Comparison of ENCODE assay signal across 19 cellular contexts in the genomic region with DNA sequence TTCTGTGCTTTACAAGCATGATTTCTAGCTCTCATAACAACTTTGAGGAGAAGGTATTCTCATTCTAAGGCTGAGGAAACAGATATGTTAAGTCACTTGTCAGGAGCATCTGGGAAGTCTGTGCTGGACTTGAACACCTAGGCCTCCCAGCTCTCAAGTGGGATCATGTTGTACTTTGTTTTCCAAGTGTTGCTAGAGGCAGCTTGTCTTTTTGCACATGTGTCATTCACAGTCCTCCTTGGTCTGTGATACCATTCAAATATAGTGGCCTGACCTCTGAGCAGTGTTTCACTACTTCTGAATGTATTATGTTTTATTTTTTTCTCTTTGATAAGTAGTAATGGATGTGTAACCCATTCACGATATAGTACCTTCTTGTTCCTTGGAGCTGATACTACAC. TPM values are rescaled to one million over a fixed set of nuclear protein-coding genes. Genes with fewer than 3 reads are reported as not detected.
DNase-seq lines count a peak whose midpoint lies in the region; ATAC-seq, FAIRE-seq and TF ChIP-seq lines count a peak whose summit lies in the region.
"Had no signal": no experiment of that assay in that cellular context is flagged by ENCODE, and none has a peak within 500 bp of the region (broad histone marks: within the 10 kb centered on the region; RNA-seq: fewer than 3 reads in every experiment).

No MANE protein-coding gene starts in this region.

- H3K36me3 ChIP-seq in SK-N-MC (ENCODE audit: insufficient read depth, low read length) = peaks cover 39% of the 10 kb centered on the region
- no peaks in the 10 kb centered on the region for H3K36me3 ChIP-seq in left ventricle myocardium inferior
- H3K36me3 ChIP-seq: HAP-1 had no signal

- intact Hi-C loops in left ventricle myocardium inferior (cut with micrococcal nuclease) = no loop called here

- TF ChIP-seq CTCF in A549 (IDR thresholded peaks at IDR 0.05) (no peak), left ventricle myocardium inferior (IDR thresholded peaks at IDR 0.05; ENCODE audit: borderline replicate concordance) (no peak), nephron progenitor cell (IDR thresholded peaks at IDR 0.05) (no peak)

- H3K9me3 ChIP-seq in A549 (peaks cover 12% of the 10 kb centered on the region; the same call in 2 of the 3 replicates), SK-N-MC (ENCODE audit: low read depth, low read length) (peaks cover 5% of the 10 kb centered on the region; the same call in 1 of the 2 replicates), left ventricle myocardium inferior (replicated peaks) (peaks cover 12% of the 10 kb centered on the region)

- peaks cover 4% of the 10 kb centered on the region for H3K27me3 Mint-ChIP-seq in nephron progenitor cell (ENCODE audit: low read depth, poor library complexity)
- H3K27me3 Mint-ChIP-seq in natural killer cell treated with Interleukin-12 subunit alpha and Interleukin-12 subunit beta and Interleukin-15 and Interleukin-18, amount 100 ng/mL, for 72 hours = no peaks in the 10 kb centered on the region
- H3K27me3 Mint-ChIP-seq: CD4-positive, alpha-beta T cell had no signal

- FAIRE-seq in A549 (lab: Jason Lieb, UNC) = no peak
- FAIRE-seq: A204.1, GM12878, GM19239 had no signal

- ATAC-seq in A549 (peak; percentile 26 to 30; a peak in 4 of 6 replicates), GM21717 (IDR thresholded peaks at IDR 0.05; ENCODE audit: unreplicated experiment) (no peak), left lobe of liver (no peak)
- no peak for ATAC-seq in natural killer cell treated with Interleukin-12 subunit alpha and Interleukin-12 subunit beta and Interleukin-15 and Interleukin-18, amount 100 ng/mL, for 72 hours

- peak overlapping the region; percentile 2 for H3K27ac Mint-ChIP-seq in nephron progenitor cell
- no peak overlapping the region for H3K27ac Mint-ChIP-seq in natural killer cell treated with Interleukin-12 subunit alpha and Interleukin-12 subunit beta and Interleukin-15 and Interleukin-18, amount 100 ng/mL, for 72 hours
- H3K27ac Mint-ChIP-seq: CD4-positive, alpha-beta T cell had no signal

- H3K27me3 ChIP-seq in left ventricle myocardium inferior (ENCODE audit: low read depth) = no peaks in the 10 kb centered on the region

- WGBS in A549 (ENCODE audit: missing lambda C conversion rate) = 89% methylated on average over 1 of the region's 1 CpG

- CTCF ChIA-PET in A549 (lab: Yijun Ruan, JAX) = interaction anchor here (1.6 to 2.9 kb wide), 2 partner anchors 9 to 305 kb away, joined by 5 to 10 read pairs; no protein-coding TSS in a partner anchor

- no peak overlapping the region for H3K9ac ChIP-seq in SK-N-MC (ENCODE audit: insufficient read length)
- H3K9ac ChIP-seq: GM23248 had no signal

- no peak for TF ChIP-seq POLR2A in A549 (IDR thresholded peaks at IDR 0.05; ENCODE audit: low read length)

- H3K27ac ChIP-seq in A549 (no peak overlapping the region), SK-N-MC (0 out of 2 replicates have a peak overlapping the region, but pooled peaks have one; percentile 21), left ventricle myocardium inferior (replicated peaks) (peak overlapping the region; percentile 25)
- H3K27ac ChIP-seq: C4-2B, GM23248 had no signal

- POLR2A ChIA-PET in A549 (lab: Yijun Ruan, JAX) = no interaction called here

- H3K4me1 ChIP-seq in A549 (peaks cover 37% of the 10 kb centered on the region; the same call in 2 of the 3 replicates), left ventricle myocardium inferior (peaks cover 55% of the 10 kb centered on the region)
- H3K4me1 ChIP-seq: Caco-2 had no signal

- no peak for TF ChIP-seq EP300 in A549 (IDR thresholded peaks at IDR 0.05)

- H3K4me2 ChIP-seq in A549 = no peak overlapping the region

- peaks cover 25% of the 10 kb centered on the region for H3K4me1 Mint-ChIP-seq in nephron progenitor cell
- H3K4me1 Mint-ChIP-seq in natural killer cell treated with Interleukin-12 subunit alpha and Interleukin-12 subunit beta and Interleukin-15 and Interleukin-18, amount 100 ng/mL, for 72 hours (ENCODE audit: low read depth in 2 of 2) = peaks cover 16 to 27% of the 10 kb centered on the region in 2 donors

- no peak for DNase-seq in A549 (ENCODE audit: low read depth in 1 of 2, low spot score in 1 of 2)
- DNase-seq in SK-N-MC (ENCODE audit: low read depth, low spot score) = no peak
- no peak for DNase-seq in left ventricle myocardium inferior
- DNase-seq in nephron progenitor cell = no peak
- DNase-seq in natural killer cell treated with Interleukin-12 subunit alpha and Interleukin-12 subunit beta and Interleukin-15 and Interleukin-18, amount 100 ng/mL, for 72 hours (ENCODE audit: low spot score) = no peak
- no peak for DNase-seq in EL
- no peak for DNase-seq in left lobe of liver (ENCODE audit: low spot score)
- DNase-seq: AML-193; Caco-2; CD4-positive, alpha-beta T cell; DMS153; DMS79; GM23248 had no signal

- H3K9me3 Mint-ChIP-seq in nephron progenitor cell = peaks cover 12% of the 10 kb centered on the region
- peaks cover 8% of the 10 kb centered on the region for H3K9me3 Mint-ChIP-seq in natural killer cell treated with Interleukin-12 subunit alpha and Interleukin-12 subunit beta and Interleukin-15 and Interleukin-18, amount 100 ng/mL, for 72 hours

- no peak overlapping the region for H3K4me3 Mint-ChIP-seq in nephron progenitor cell
- no peak overlapping the region for H3K4me3 Mint-ChIP-seq in natural killer cell treated with Interleukin-12 subunit alpha and Interleukin-12 subunit beta and Interleukin-15 and Interleukin-18, amount 100 ng/mL, for 72 hours
- H3K4me3 Mint-ChIP-seq: CD4-positive, alpha-beta T cell had no signal

- TF ChIP-seq RAD21 in A549 (conservative IDR thresholded peaks at IDR 0.05 in 1 of 2, IDR thresholded peaks at IDR 0.05 in 1 of 2) = no peak

- H3K4me3 ChIP-seq in A549 = no peak overlapping the region
- no peak overlapping the region for H3K4me3 ChIP-seq in SK-N-MC
- no peak overlapping the region for H3K4me3 ChIP-seq in left ventricle myocardium inferior
- H3K4me3 ChIP-seq: GM12878, GM23248, HAP-1 had no signal

- peaks cover 23% of the 10 kb centered on the region for H3K36me3 Mint-ChIP-seq in nephron progenitor cell (ENCODE audit: low read depth)
- peaks cover 7% of the 10 kb centered on the region for H3K36me3 Mint-ChIP-seq in natural killer cell treated with Interleukin-12 subunit alpha and Interleukin-12 subunit beta and Interleukin-15 and Interleukin-18, amount 100 ng/mL, for 72 hours

TF ChIP-seq in A549, 52 proteins besides CTCF, POLR2A, EP300 and RAD21:
- TF ChIP-seq JUN (IDR thresholded peaks at IDR 0.05) (no peak), HDAC2 (IDR thresholded peaks at IDR 0.05) (no peak), RARB (CRISPR knock-in tag; IDR thresholded peaks at IDR 0.05) (no peak), EHMT2 (IDR thresholded peaks at IDR 0.05; ENCODE audit: low read depth) (no peak), ZC3H11A (IDR thresholded peaks at IDR 0.05) (no peak), NFE2L2 (conservative IDR thresholded peaks at IDR 0.05; ENCODE audit: low read length) (no peak), ZNF302 (CRISPR knock-in tag; IDR thresholded peaks at IDR 0.05) (no peak), CBX8 (IDR thresholded peaks at IDR 0.05) (no peak), ZSCAN20 (CRISPR knock-in tag; IDR thresholded peaks at IDR 0.05) (no peak), NPAS2 (CRISPR knock-in tag; IDR thresholded peaks at IDR 0.05; ENCODE audit: borderline replicate concordance) (no peak), TFCP2L1 (CRISPR knock-in tag; IDR thresholded peaks at IDR 0.05) (no peak), RCOR1 (IDR thresholded peaks at IDR 0.05; ENCODE audit: low read depth, low read length) (no peak), NR3C1 (IDR thresholded peaks at IDR 0.05) (no peak)
- TF ChIP-seq, protein P1, sequence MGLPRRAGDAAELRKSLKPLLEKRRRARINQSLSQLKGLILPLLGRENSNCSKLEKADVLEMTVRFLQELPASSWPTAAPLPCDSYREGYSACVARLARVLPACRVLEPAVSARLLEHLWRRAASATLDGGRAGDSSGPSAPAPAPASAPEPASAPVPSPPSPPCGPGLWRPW (IDR thresholded peaks at IDR 0.05) = no peak
- TF ChIP-seq, protein P2, sequence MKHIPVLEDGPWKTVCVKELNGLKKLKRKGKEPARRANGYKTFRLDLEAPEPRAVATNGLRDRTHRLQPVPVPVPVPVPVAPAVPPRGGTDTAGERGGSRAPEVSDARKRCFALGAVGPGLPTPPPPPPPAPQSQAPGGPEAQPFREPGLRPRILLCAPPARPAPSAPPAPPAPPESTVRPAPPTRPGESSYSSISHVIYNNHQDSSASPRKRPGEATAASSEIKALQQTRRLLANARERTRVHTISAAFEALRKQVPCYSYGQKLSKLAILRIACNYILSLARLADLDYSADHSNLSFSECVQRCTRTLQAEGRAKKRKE (CRISPR knock-in tag; IDR thresholded peaks at IDR 0.05; ENCODE audit: low read depth) = no peak

RNA-seq across cellular contexts. Expression of a gene that starts 21.2 kb away (rescaled TPM):
- polyA plus RNA-seq in A549 (2011; rRNA removed) = 18.0 and 20.9 TPM in 2 replicates
- polyA plus RNA-seq in A549 (2012; cell fraction: cytosol; rRNA removed) = 8.2 and 11.4 TPM in 2 replicates
- polyA plus RNA-seq in A549 (2012; cell fraction: nucleus; rRNA removed) = 21.7 and 23.7 TPM in 2 replicates
- 8.4 to 9.6 TPM (median 8.9 TPM) in 3 replicates for polyA plus RNA-seq in A549 (2017; fragmentation: RNase III; extraction: RNeasy Plus Mini Kit Qiagen cat#74134 plus additional on column Dnase treatment)
- polyA minus RNA-seq in A549 (2011; rRNA and poly(A)+ RNA removed) = 43.5 and 50.0 TPM in 2 replicates
- total RNA-seq in left ventricle myocardium inferior = 5.7 TPM
- 1 to 10 TPM; 7.8 to 9.8 TPM for total RNA-seq in natural killer cell treated with Interleukin-12 subunit alpha and Interleukin-12 subunit beta and Interleukin-15 and Interleukin-18, amount 100 ng/mL, for 72 hours
- total RNA-seq in left lobe of liver = 2.9 TPM

Comparison
In these comparisons a context has a peak if more than half of its experiments do, and no peak if none do; other contexts are left out.
1. ATAC-seq: peak in A549 (2 of 2); none in natural killer cell treated with Interleukin-12 subunit alpha and Interleukin-12 subunit beta and Interleukin-15 and Interleukin-18, amount 100 ng/mL, for 72 hours (0 of 2), GM21717 (single experiment) and left lobe of liver (single experiment).
2. H3K27ac ChIP-seq: peak in SK-N-MC (single experiment) and left ventricle myocardium inferior (single experiment); none in A549 (0 of 2).